Comparison of ENCODE assay signal across 1 cellular context in genomic region chr12:132621657-132622435, GRCh38.
TF ChIP-seq lines count a peak whose summit lies in the region.

No MANE protein-coding gene starts in this region.

TF ChIP-seq in K562, 482 proteins besides CTCF, POLR2A, EP300 and RAD21:
- TF ChIP-seq ZNF280A (IDR thresholded peaks at IDR 0.05; ENCODE audit: low read depth, partially characterized antibody) (no peak), ZNF311 (CRISPR knock-in tag; IDR thresholded peaks at IDR 0.05) (no peak), ZKSCAN8 (CRISPR knock-in tag; IDR thresholded peaks at IDR 0.05) (no peak), HMG20B (CRISPR knock-in tag; IDR thresholded peaks at IDR 0.05) (no peak), AFF4 (CRISPR knock-in tag; IDR thresholded peaks at IDR 0.05) (no peak), POLR2AphosphoS2 (IDR thresholded peaks at IDR 0.05; ENCODE audit: low read length) (0 out of 2 replicates have a peak, but pooled peaks have one; percentile 45), ZNF551 (CRISPR knock-in tag; IDR thresholded peaks at IDR 0.05) (no peak), VEZF1 (CRISPR knock-in tag; IDR thresholded peaks at IDR 0.05) (no peak), RBM22 (IDR thresholded peaks at IDR 0.05; ENCODE audit: low read depth, low read length, poor library complexity, severe bottlenecking) (peak; percentile 80), POLR2G (IDR thresholded peaks at IDR 0.05; ENCODE audit: low read depth, low read length) (peak; percentile 75), IRF1 (CRISPR knock-in tag; IDR thresholded peaks at IDR 0.05; ENCODE audit: borderline replicate concordance) (no peak), PATZ1 (CRISPR knock-in tag; IDR thresholded peaks at IDR 0.05; ENCODE audit: borderline replicate concordance) (no peak), KAT7 (CRISPR knock-in tag; IDR thresholded peaks at IDR 0.05; ENCODE audit: borderline replicate concordance) (no peak), SUPT5H (IDR thresholded peaks at IDR 0.05) (0 out of 2 replicates have a peak, but pooled peaks have one; percentile 16), CCNT2 (IDR thresholded peaks at IDR 0.05; ENCODE audit: borderline replicate concordance, extremely low read depth, insufficient read length, low read depth, low read length) (peak; percentile 4), ZNF740 (CRISPR knock-in tag; IDR thresholded peaks at IDR 0.05) (no peak), ZNF740 (tag; IDR thresholded peaks at IDR 0.05) (no peak), ZBTB17 (CRISPR knock-in tag; IDR thresholded peaks at IDR 0.05) (no peak), EGR1 (conservative IDR thresholded peaks at IDR 0.05) (no peak), POLR3G (IDR thresholded peaks at IDR 0.05; ENCODE audit: extremely low read depth, insufficient read length, insufficient replicate concordance) (no peak), RREB1 (CRISPR knock-in tag; IDR thresholded peaks at IDR 0.05) (no peak), TFAP4 (CRISPR knock-in tag; IDR thresholded peaks at IDR 0.05; ENCODE audit: borderline replicate concordance) (no peak), ZNF561 (CRISPR knock-in tag; conservative IDR thresholded peaks at IDR 0.05) (no peak), NFE2 (IDR thresholded peaks at IDR 0.05; ENCODE audit: low read depth) (no peak), MBD1 (CRISPR knock-in tag; IDR thresholded peaks at IDR 0.05) (no peak), KHSRP (IDR thresholded peaks at IDR 0.05) (no peak), CREB5 (CRISPR knock-in tag; IDR thresholded peaks at IDR 0.05) (no peak)
TF ChIP-seq in K562: peak in this region for 5.
